ENCODE assay signal across 1 cellular context in the genomic region with DNA sequence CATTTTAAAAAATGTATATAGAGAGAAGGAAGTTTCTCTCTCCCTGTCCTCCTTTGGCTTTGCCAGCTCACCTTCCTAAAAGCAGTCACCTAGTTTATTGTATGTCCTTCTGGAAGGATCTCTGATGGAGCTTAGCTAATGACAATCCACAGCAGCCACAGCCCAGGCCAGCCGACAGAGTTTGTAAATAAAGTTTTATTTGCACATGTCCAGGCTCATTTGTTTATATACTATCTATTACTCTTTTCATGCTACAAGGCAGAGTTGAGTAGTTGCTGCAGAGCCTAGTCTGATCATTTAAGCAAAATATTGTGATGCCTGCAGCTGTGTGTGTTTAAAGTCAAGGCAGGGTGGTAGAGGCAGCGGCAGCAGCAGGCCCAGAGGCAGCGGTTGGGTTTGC.
A peak's percentile ranks its signal among the peaks of the same experiment; 100 is the strongest.
TF ChIP-seq lines count a peak whose summit lies in the region.

No MANE protein-coding gene starts in this region.

TF ChIP-seq in K562, 482 proteins besides CTCF, POLR2A, EP300 and RAD21:
- TF ChIP-seq, protein P1, sequence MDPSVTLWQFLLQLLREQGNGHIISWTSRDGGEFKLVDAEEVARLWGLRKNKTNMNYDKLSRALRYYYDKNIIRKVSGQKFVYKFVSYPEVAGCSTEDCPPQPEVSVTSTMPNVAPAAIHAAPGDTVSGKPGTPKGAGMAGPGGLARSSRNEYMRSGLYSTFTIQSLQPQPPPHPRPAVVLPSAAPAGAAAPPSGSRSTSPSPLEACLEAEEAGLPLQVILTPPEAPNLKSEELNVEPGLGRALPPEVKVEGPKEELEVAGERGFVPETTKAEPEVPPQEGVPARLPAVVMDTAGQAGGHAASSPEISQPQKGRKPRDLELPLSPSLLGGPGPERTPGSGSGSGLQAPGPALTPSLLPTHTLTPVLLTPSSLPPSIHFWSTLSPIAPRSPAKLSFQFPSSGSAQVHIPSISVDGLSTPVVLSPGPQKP (CRISPR knock-in tag; IDR thresholded peaks at IDR 0.05) = no peak
- TF ChIP-seq, protein P2, sequence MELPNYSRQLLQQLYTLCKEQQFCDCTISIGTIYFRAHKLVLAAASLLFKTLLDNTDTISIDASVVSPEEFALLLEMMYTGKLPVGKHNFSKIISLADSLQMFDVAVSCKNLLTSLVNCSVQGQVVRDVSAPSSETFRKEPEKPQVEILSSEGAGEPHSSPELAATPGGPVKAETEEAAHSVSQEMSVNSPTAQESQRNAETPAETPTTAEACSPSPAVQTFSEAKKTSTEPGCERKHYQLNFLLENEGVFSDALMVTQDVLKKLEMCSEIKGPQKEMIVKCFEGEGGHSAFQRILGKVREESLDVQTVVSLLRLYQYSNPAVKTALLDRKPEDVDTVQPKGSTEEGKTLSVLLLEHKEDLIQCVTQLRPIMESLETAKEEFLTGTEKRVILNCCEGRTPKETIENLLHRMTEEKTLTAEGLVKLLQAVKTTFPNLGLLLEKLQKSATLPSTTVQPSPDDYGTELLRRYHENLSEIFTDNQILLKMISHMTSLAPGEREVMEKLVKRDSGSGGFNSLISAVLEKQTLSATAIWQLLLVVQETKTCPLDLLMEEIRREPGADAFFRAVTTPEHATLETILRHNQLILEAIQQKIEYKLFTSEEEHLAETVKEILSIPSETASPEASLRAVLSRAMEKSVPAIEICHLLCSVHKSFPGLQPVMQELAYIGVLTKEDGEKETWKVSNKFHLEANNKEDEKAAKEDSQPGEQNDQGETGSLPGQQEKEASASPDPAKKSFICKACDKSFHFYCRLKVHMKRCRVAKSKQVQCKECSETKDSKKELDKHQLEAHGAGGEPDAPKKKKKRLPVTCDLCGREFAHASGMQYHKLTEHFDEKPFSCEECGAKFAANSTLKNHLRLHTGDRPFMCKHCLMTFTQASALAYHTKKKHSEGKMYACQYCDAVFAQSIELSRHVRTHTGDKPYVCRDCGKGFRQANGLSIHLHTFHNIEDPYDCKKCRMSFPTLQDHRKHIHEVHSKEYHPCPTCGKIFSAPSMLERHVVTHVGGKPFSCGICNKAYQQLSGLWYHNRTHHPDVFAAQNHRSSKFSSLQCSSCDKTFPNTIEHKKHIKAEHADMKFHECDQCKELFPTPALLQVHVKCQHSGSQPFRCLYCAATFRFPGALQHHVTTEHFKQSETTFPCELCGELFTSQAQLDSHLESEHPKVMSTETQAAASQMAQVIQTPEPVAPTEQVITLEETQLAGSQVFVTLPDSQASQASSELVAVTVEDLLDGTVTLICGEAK (IDR thresholded peaks at IDR 0.05) = peak; percentile 88
- TF ChIP-seq, protein P2 (CRISPR knock-in tag; IDR thresholded peaks at IDR 0.05) = peak; percentile 79
